1 cellular context compared by ENCODE assay signal in genomic region chr6:144954241-144954556, GRCh38.
TF ChIP-seq lines count a peak whose summit lies in the region.

No MANE protein-coding gene starts in this region.

TF ChIP-seq in GM23338, 12 proteins besides CTCF, POLR2A, EP300 and RAD21 (continued from another document):
- TF ChIP-seq, protein P1, sequence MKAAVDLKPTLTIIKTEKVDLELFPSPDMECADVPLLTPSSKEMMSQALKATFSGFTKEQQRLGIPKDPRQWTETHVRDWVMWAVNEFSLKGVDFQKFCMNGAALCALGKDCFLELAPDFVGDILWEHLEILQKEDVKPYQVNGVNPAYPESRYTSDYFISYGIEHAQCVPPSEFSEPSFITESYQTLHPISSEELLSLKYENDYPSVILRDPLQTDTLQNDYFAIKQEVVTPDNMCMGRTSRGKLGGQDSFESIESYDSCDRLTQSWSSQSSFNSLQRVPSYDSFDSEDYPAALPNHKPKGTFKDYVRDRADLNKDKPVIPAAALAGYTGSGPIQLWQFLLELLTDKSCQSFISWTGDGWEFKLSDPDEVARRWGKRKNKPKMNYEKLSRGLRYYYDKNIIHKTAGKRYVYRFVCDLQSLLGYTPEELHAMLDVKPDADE (IDR thresholded peaks at IDR 0.05), result no peak
- TF ChIP-seq ZNF331 (CRISPR knock-in tag; IDR thresholded peaks at IDR 0.05; ENCODE audit: low read depth) (no peak), REST (IDR thresholded peaks at IDR 0.05; ENCODE audit: unreplicated experiment) (no peak), NANOG (IDR thresholded peaks at IDR 0.05; ENCODE audit: borderline replicate concordance) (no peak), ZNF114 (CRISPR knock-in tag; IDR thresholded peaks at IDR 0.05) (no peak), STAT1 (IDR thresholded peaks at IDR 0.05; ENCODE audit: unreplicated experiment) (no peak)
